18 cellular contexts compared by ENCODE assay signal in the genomic region with DNA sequence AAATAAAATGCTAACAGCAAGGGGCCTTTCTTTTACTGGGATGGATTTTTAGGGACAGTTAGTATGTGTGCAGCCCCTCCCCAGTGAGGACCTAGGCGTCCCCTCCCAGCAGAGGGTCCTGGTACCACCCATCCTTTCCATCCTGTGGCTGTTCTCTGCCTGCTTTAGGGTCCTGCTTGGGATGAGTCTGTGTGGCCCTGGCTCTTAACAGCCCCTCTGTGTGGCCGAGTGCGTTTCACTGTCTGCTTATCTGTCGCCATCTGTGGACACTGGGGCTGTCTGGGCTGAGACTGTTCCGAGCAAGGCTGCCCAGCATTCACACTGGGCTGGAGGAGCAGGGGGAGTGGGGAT. TPM values are rescaled to one million over a fixed set of nuclear protein-coding genes. Genes with fewer than 3 reads are reported as not detected.
DNase-seq lines count a peak whose midpoint lies in the region; ATAC-seq and TF ChIP-seq lines count a peak whose summit lies in the region.
"Had no signal": no experiment of that assay in that cellular context is flagged by ENCODE, and none has a peak within 500 bp of the region (broad histone marks: within the 10 kb centered on the region; RNA-seq: fewer than 3 reads in every experiment).

No MANE protein-coding gene starts in this region.

- H3K27me3 ChIP-seq in cardiac muscle cell (no peaks in the 10 kb centered on the region), duodenal mucosa (ENCODE audit: control insufficient read depth in 1 of 2, insufficient read depth in 2 of 2, low read length in 2 of 2) (no peaks in the 10 kb centered on the region), muscle layer of duodenum (ENCODE audit: low read depth, low read length) (no peaks in the 10 kb centered on the region), transverse colon (no peaks in the 10 kb centered on the region)

- no peak overlapping the region for H3K4me3 ChIP-seq in cardiac muscle cell
- H3K4me3 ChIP-seq in duodenal mucosa (ENCODE audit: low read depth in 1 of 2, low read length in 2 of 2), result no peak overlapping the region
- no peak overlapping the region for H3K4me3 ChIP-seq in muscle layer of duodenum (ENCODE audit: low read depth in 1 of 2, low read length in 2 of 2)
- no peak overlapping the region for H3K4me3 ChIP-seq in transverse colon

- 43 to 71% methylated on average over 1 to 5 of the region's 5 CpGs for WGBS in transverse colon (ENCODE audit: low coverage in 1 of 2), 2 donors

- TF ChIP-seq CTCF in cardiac muscle cell (IDR thresholded peaks at IDR 0.05; ENCODE audit: low read depth, low read length), result no peak
- TF ChIP-seq CTCF in transverse colon (IDR thresholded peaks at IDR 0.05), result no peak

- H3K9me3 ChIP-seq in cardiac muscle cell (ENCODE audit: low read depth) (no peaks in the 10 kb centered on the region), duodenal mucosa (ENCODE audit: control insufficient read depth in 1 of 2, low read length in 2 of 2) (no peaks in the 10 kb centered on the region), muscle layer of duodenum (ENCODE audit: control insufficient read depth in 1 of 2, low read length in 2 of 2) (no peaks in the 10 kb centered on the region), transverse colon (no peaks in the 10 kb centered on the region)

- TF ChIP-seq POLR2A in transverse colon (IDR thresholded peaks at IDR 0.05), result no peak

- H3K27ac ChIP-seq in cardiac muscle cell (peak overlapping the region; percentile 40), duodenal mucosa (ENCODE audit: low read depth, low read length) (no peak overlapping the region), muscle layer of duodenum (ENCODE audit: low read length) (peak overlapping the region; percentile 63), transverse colon (peak overlapping the region; percentile 81 to 88 (median 86))

- peak overlapping the region; percentile 18 to 43 for H3K9ac ChIP-seq in duodenal mucosa (ENCODE audit: low read depth in 1 of 2, low read length in 2 of 2)

- H3K36me3 ChIP-seq in cardiac muscle cell (no peaks in the 10 kb centered on the region), duodenal mucosa (ENCODE audit: control insufficient read depth in 1 of 2, insufficient read depth in 2 of 2, low read length in 2 of 2) (no peaks in the 10 kb centered on the region), muscle layer of duodenum (ENCODE audit: control insufficient read depth in 1 of 2, insufficient read depth in 2 of 2, low read length in 2 of 2) (no peaks in the 10 kb centered on the region), transverse colon (no peaks in the 10 kb centered on the region)

- intact Hi-C loops in Right ventricle myocardium inferior (cut with DNase I), result no loop called here
- intact Hi-C loops in transverse colon (cut with DNase I; ENCODE audit: low total_unique reads), result no loop called here

- DNase-seq in cardiac muscle cell (ENCODE audit: low read depth in 1 of 2, low spot score in 1 of 2), result no peak
- no peak for DNase-seq in Right ventricle myocardium inferior (ENCODE audit: missing footprints)
- no peak for DNase-seq in transverse colon
- DNase-seq in NCI-H2171 (lab: John Stamatoyannopoulos, UW), result no peak
- no peak for DNase-seq in NCI-H1694 treated with DMSO at 0.1 percent for 48 hours (lab: John Stamatoyannopoulos, UW)
- DNase-seq: ACHN; activated CD4-positive, CD25-positive, alpha-beta regulatory T cell; activated CD8-positive, alpha-beta memory T cell treated with anti-CD3 and anti-CD28 coated beads, Interleukin-2, amount 50 U/mL, for 4 hours; central memory CD4-positive, alpha-beta T cell; GOT3; kidney glomerular epithelial cell; natural killer cell; NCI-H1048; stimulated activated naive B cell treated with anti-CD40 and anti-IgM and Interleukin-4, amounts not matched to agents 10 μg/mL and 1 μg/mL and 100 μg/mL, for 72 hours; SW 1271 had no signal

- H3K4me1 ChIP-seq in cardiac muscle cell (ENCODE audit: low read depth) (peaks cover 54% of the 10 kb centered on the region), duodenal mucosa (ENCODE audit: control insufficient read depth in 1 of 2, insufficient read depth in 2 of 2, low read length in 2 of 2) (peaks cover 45 to 51% of the 10 kb centered on the region in 2 donors), muscle layer of duodenum (ENCODE audit: control insufficient read depth in 1 of 2, insufficient read depth in 2 of 2, low read length in 2 of 2) (peaks cover 0 to 78% of the 10 kb centered on the region in 2 donors), transverse colon (peaks cover 37 to 91% (median 74%) of the 10 kb centered on the region in 4 donors)

- no peak for TF ChIP-seq EP300 in transverse colon (IDR thresholded peaks at IDR 0.05; ENCODE audit: low read depth)

- ATAC-seq in Right ventricle myocardium inferior (no peak), GM18502 (IDR thresholded peaks at IDR 0.05; ENCODE audit: poor library complexity, unreplicated experiment) (no peak)
- ATAC-seq: natural killer cell; stimulated activated naive B cell treated with anti-CD40 and anti-IgM and Interleukin-4, amounts not matched to agents 10 μg/mL and 1 μg/mL and 100 μg/mL, for 72 hours had no signal

- in situ Hi-C loops in transverse colon (cut with MboI; ENCODE audit: low pct_ligation_motif_present in 1 of 4, low pct_unique_long_range_greater_than_20kb in 1 of 4, low sequenced_read_pairs in 3 of 4), result no loop called here

RNA-seq across cellular contexts. Expression of a gene that starts 17.0 kb away (rescaled TPM):
- 31.6 and 92.2 TPM in 2 replicates for total RNA-seq in cardiac muscle cell
- polyA plus RNA-seq in cardiac muscle cell, result 34.5 and 88.3 TPM in 2 replicates
- total RNA-seq in Right ventricle myocardium inferior, result 200 TPM
- total RNA-seq in transverse colon, result 100 to 1,000 TPM; 133 to 618 (median 157) TPM
